19 cellular contexts compared by ENCODE assay signal in the genomic region with DNA sequence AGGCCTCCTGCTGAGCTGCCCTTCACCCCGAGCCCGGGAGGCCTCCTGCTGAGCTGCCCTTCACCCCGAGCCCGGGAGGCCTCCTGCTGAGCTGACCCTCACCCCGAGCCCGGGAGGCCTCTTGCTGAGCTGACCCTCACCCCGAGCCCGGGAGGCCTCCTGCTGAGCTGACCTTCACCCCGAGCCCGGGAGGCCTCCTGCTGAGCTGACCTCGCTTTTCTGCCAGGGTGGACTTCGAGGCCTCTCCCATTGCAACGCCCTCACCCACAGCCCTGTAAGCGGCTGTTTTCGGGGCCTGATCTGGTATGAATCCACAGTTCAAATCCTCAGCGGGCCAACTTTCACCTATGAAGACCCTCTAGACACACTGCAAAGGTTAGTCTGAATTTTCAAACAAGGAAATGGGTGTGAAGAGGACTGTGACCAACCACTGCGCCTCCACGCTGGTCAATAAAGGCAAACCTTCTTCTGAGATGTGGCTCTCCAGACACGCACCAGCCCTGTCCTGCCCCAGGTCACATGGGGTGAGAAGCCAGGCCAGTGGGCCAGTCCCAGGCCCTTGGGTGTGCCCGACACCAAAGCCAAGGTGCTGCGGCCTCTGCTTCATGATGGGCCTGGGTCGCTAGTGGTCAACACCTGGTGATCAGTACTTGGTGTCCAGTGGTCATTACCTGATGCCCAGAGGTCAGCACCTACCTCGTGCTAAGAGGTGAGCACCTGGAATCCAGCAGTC.
A peak's percentile ranks its signal among the peaks of the same experiment; 100 is the strongest.
DNase-seq lines count a peak whose midpoint lies in the region; TF ChIP-seq lines count a peak whose summit lies in the region.
"Had no signal": no experiment of that assay in that cellular context is flagged by ENCODE, and none has a peak within 500 bp of the region (broad histone marks: within the 10 kb centered on the region; RNA-seq: fewer than 3 reads in every experiment).

No MANE protein-coding gene starts in this region.

- H3K36me3 ChIP-seq in WERI-Rb-1 (no peaks in the 10 kb centered on the region), spleen (no peaks in the 10 kb centered on the region), esophagus muscularis mucosa (no peaks in the 10 kb centered on the region)
- H3K36me3 ChIP-seq: BE2C, MG63, SJCRH30 had no signal

- no peak overlapping the region for H3K27ac ChIP-seq in WERI-Rb-1
- no peak overlapping the region for H3K27ac ChIP-seq in coronary artery
- H3K27ac ChIP-seq in spleen, result no peak overlapping the region
- no peak overlapping the region for H3K27ac ChIP-seq in esophagus muscularis mucosa (replicated peaks in 1 of 4)
- H3K27ac ChIP-seq: SJCRH30 had no signal

- H3K4me1 ChIP-seq in spleen (no peaks in the 10 kb centered on the region), esophagus muscularis mucosa (no peaks in the 10 kb centered on the region)
- H3K4me1 ChIP-seq: BE2C, SJCRH30 had no signal

- H3K4me3 ChIP-seq in WERI-Rb-1 (ENCODE audit: low read depth, low read length), result no peak overlapping the region
- H3K4me3 ChIP-seq in coronary artery, result no peak overlapping the region
- no peak overlapping the region for H3K4me3 ChIP-seq in spleen
- H3K4me3 ChIP-seq in esophagus muscularis mucosa, result no peak overlapping the region
- H3K4me3 ChIP-seq: MG63, SJCRH30 had no signal

- TF ChIP-seq EP300 in esophagus muscularis mucosa (IDR thresholded peaks at IDR 0.05), result no peak

- TF ChIP-seq CTCF in WERI-Rb-1 (IDR thresholded peaks at IDR 0.05; ENCODE audit: low read depth, low read length) (no peak), coronary artery (IDR thresholded peaks at IDR 0.05) (no peak), spleen (IDR thresholded peaks at IDR 0.05 in 8 of 11, conservative IDR thresholded peaks at IDR 0.05 in 3 of 11) (no peak), esophagus muscularis mucosa (IDR thresholded peaks at IDR 0.05) (no peak)

- 85 to 99% (median 94%) methylated on average over 11 to 23 of the region's 23 CpGs for WGBS in spleen, 5 donors
- 96% methylated on average over 13 of the region's 23 CpGs for WGBS in esophagus muscularis mucosa

- intact Hi-C loops in spleen (cut with DNase I; ENCODE audit: low total_unique reads) (no loop called here), esophagus muscularis mucosa (cut with DNase I) (no loop called here)

- TF ChIP-seq POLR2A in spleen (IDR thresholded peaks at IDR 0.05), result no peak
- TF ChIP-seq POLR2A in esophagus muscularis mucosa (IDR thresholded peaks at IDR 0.05; ENCODE audit: low read depth), result no peak

- peak; percentile 3 for DNase-seq in WERI-Rb-1
- DNase-seq in coronary artery (ENCODE audit: low spot score), result peak; percentile 55
- DNase-seq in mesenteric fat pad (ENCODE audit: low spot score), result peak; percentile 78
- DNase-seq in spleen, result peak; percentile 54
- DNase-seq in esophagus muscularis mucosa (ENCODE audit: extremely low spot score), result no peak
- DNase-seq in NCI-H146 treated with DMSO at 0.1 percent for 48 hours (lab: John Stamatoyannopoulos, UW; ENCODE audit: unreplicated experiment), result no peak
- no peak for DNase-seq in cerebellar cortex (ENCODE audit: low spot score)
- DNase-seq: BE2C; DMS79; H7; Kasumi-1; MG63; NCI-H1417 treated with DMSO at 0.1 percent for 48 hours; NCI-H1930; NCI-H2227 treated with DMSO at 0.1 percent for 48 hours; NCI-H524; NCI-H774; NK-92 treated with Interleukin-12 subunit alpha and Interleukin-12 subunit beta, amount 100 ng/mL, for 24 hours; SJCRH30 had no signal

- H3K27me3 ChIP-seq in WERI-Rb-1 (ENCODE audit: insufficient read depth, low read depth, severe bottlenecking), result peaks cover 4% of the 10 kb centered on the region
- peaks cover 0 to 37% (median 0%) of the 10 kb centered on the region in 7 donors for H3K27me3 ChIP-seq in spleen (replicated peaks in 1 of 7)
- peaks cover 0 to 36% (median 0%) of the 10 kb centered on the region in 4 donors for H3K27me3 ChIP-seq in esophagus muscularis mucosa
- H3K27me3 ChIP-seq: BE2C, MG63, SJCRH30 had no signal

- H3K9me3 ChIP-seq in WERI-Rb-1 (ENCODE audit: severe bottlenecking) (no peaks in the 10 kb centered on the region), spleen (peaks cover 0 to 3% (median 0%) of the 10 kb centered on the region in 8 donors), esophagus muscularis mucosa (no peaks in the 10 kb centered on the region)
- H3K9me3 ChIP-seq: BE2C, MG63, SJCRH30 had no signal

Comparison
In these comparisons a context has a peak if more than half of its experiments do, and no peak if none do; other contexts are left out.
1. DNase-seq: peak in WERI-Rb-1 (single experiment), coronary artery (single experiment), mesenteric fat pad (single experiment) and spleen (single experiment); none in esophagus muscularis mucosa (single experiment), NCI-H146 treated with DMSO at 0.1 percent for 48 hours (single experiment) and cerebellar cortex (single experiment).